Comparison of ENCODE assay signal across 8 cellular contexts in the genomic region with DNA sequence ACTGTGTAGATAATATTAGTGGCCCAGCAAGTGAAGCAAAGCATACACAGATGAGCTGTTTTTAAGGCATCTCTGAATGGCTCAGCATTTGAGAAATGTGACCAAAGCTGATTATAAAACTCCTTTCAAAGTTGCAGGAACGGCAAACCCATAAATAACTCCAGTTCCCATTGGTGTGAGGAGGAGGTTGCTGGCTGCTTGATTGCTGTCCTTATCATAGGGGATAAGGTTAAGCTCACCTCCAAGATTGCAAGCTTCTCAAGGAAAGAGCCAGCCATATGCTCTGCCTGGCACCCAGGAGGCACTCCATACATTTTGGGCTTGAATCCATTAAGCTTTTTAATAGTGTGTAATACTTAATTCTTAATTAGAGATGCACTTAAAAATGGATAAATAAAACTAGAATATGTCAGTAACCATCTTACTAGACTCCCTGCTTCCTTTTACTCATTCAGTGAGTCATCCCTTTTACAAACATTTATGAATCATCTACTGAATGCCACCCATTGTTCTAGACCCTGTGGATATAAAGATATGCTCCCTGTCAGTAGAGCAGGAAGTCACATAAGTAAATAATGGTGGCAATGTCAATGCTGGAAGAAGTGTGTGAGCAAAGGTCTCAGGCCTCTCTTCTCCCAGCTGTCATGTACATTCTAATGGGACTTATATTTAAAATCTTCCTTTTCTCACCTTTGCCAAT.
DNase-seq lines count a peak whose midpoint lies in the region; ATAC-seq and TF ChIP-seq lines count a peak whose summit lies in the region.

No MANE protein-coding gene starts in this region.

- peaks cover 60% of the 10 kb centered on the region for H3F3A ChIP-seq in SK-N-SH (replicated peaks; ENCODE audit: insufficient read depth)

- intact Hi-C loops in esophagus muscularis mucosa (cut with DNase I), result no loop called here

- H3K27me3 ChIP-seq in SK-N-SH (ENCODE audit: insufficient read depth) (no peaks in the 10 kb centered on the region), esophagus muscularis mucosa (no peaks in the 10 kb centered on the region)

- CTCF ChIA-PET in SK-N-SH (lab: Yijun Ruan, JAX), result interaction anchor here (1.2 to 1.7 kb wide), 3 partner anchors 12 to 420 kb away, joined by 3 to 5 read pairs (median 4); no protein-coding TSS in a partner anchor

- no peak for TF ChIP-seq CTCF in SK-N-SH (IDR thresholded peaks at IDR 0.05)
- no peak for TF ChIP-seq CTCF in esophagus muscularis mucosa (IDR thresholded peaks at IDR 0.05)

- H3K4me1 ChIP-seq in SK-N-SH (ENCODE audit: control insufficient read depth in 1 of 2, insufficient read depth in 2 of 2, low read depth in 1 of 2, low read length in 1 of 2), result peaks cover 2 to 45% of the 10 kb centered on the region in 2 experiments
- peaks cover 18 to 31% (median 29%) of the 10 kb centered on the region in 4 donors for H3K4me1 ChIP-seq in esophagus muscularis mucosa

- H3K9me3 ChIP-seq in SK-N-SH (no peaks in the 10 kb centered on the region), esophagus muscularis mucosa (no peaks in the 10 kb centered on the region)

- H4K20me1 ChIP-seq in SK-N-SH (ENCODE audit: insufficient read depth), result no peaks in the 10 kb centered on the region

- peaks cover 57% of the 10 kb centered on the region; the same call in 1 of the 2 replicates for H3K79me2 ChIP-seq in SK-N-SH (ENCODE audit: insufficient read depth)

- H3K4me3 ChIP-seq in SK-N-SH (ENCODE audit: low read depth in 2 of 2, low read length in 1 of 2), result peak overlapping the region; percentile 12 to 42; a peak in 3 of 4 replicates
- H3K4me3 ChIP-seq in esophagus muscularis mucosa, result no peak overlapping the region

- H3K9me2 ChIP-seq in SK-N-SH, result no peaks in the 10 kb centered on the region

- no peak for TF ChIP-seq POLR2A in esophagus muscularis mucosa (IDR thresholded peaks at IDR 0.05; ENCODE audit: low read depth)

- H2AFZ ChIP-seq in SK-N-SH (ENCODE audit: low read depth), result no peak overlapping the region; the same call in 1 of the 2 replicates

- DNase-seq in SK-N-SH, result no peak
- no peak for DNase-seq in esophagus muscularis mucosa (ENCODE audit: extremely low spot score)
- peak; percentile 52 for DNase-seq in pons (ENCODE audit: low spot score)
- no peak for DNase-seq in occipital lobe (lab: John Stamatoyannopoulos, UW)

- peak; percentile 78 for ATAC-seq in GM18868 (IDR thresholded peaks at IDR 0.05; ENCODE audit: unreplicated experiment)
- ATAC-seq in HG03558 (IDR thresholded peaks at IDR 0.05; ENCODE audit: extremely low read depth, unreplicated experiment), result peak; percentile 46
- no peak for ATAC-seq in HG03135 (IDR thresholded peaks at IDR 0.05; ENCODE audit: unreplicated experiment)
- ATAC-seq in GM21381 (IDR thresholded peaks at IDR 0.05; ENCODE audit: unreplicated experiment), result no peak

- H3K4me2 ChIP-seq in SK-N-SH, result peak overlapping the region; percentile 72

- H3K9ac ChIP-seq in SK-N-SH, result peak overlapping the region; percentile 63

- H3K36me3 ChIP-seq in SK-N-SH (replicated peaks in 1 of 2; ENCODE audit: control insufficient read depth in 1 of 2, insufficient read depth in 2 of 2, low read length in 1 of 2) (peaks cover 0 to 4% of the 10 kb centered on the region in 2 experiments), esophagus muscularis mucosa (no peaks in the 10 kb centered on the region)

- WGBS in SK-N-SH (ENCODE audit: low lambda C conversion rate), result 10% methylated on average over 1 of the region's 1 CpG
- 13% methylated on average over 1 of the region's 1 CpG for WGBS in esophagus muscularis mucosa

- peak in 1 of 2 experiments; percentile 83; a peak in 1 of 4 replicates for TF ChIP-seq EP300 in SK-N-SH (IDR thresholded peaks at IDR 0.05; ENCODE audit: borderline replicate concordance in 1 of 2, low read depth in 1 of 2, low read length in 1 of 2)
- TF ChIP-seq EP300 in esophagus muscularis mucosa (IDR thresholded peaks at IDR 0.05), result no peak

- H3K27ac ChIP-seq in SK-N-SH (ENCODE audit: low read depth in 2 of 2, low read length in 1 of 2) (peak overlapping the region; percentile 72 to 95), esophagus muscularis mucosa (replicated peaks in 1 of 4) (peak overlapping the region in 3 of 4 donors; percentile 16 to 50 (median 41))

- no peak for TF ChIP-seq RAD21 in SK-N-SH (IDR thresholded peaks at IDR 0.05; ENCODE audit: low read length)

- POLR2A ChIA-PET in SK-N-SH (lab: Yijun Ruan, JAX), result no interaction called here

TF ChIP-seq in SK-N-SH, 30 proteins besides CTCF, POLR2A, EP300 and RAD21 (continues in another document):
- TF ChIP-seq NRF1 (IDR thresholded peaks at IDR 0.05; ENCODE audit: low read depth, low read length) (no peak), FOXJ3 (CRISPR knock-in tag; IDR thresholded peaks at IDR 0.05) (no peak), RXRA (IDR thresholded peaks at IDR 0.05; ENCODE audit: borderline replicate concordance, low read depth) (peak; percentile 79), TCF12 (IDR thresholded peaks at IDR 0.05) (peak; percentile 78), GATA2 (CRISPR knock-in tag; IDR thresholded peaks at IDR 0.05) (no peak), NFIC (IDR thresholded peaks at IDR 0.05; ENCODE audit: borderline replicate concordance) (peak; percentile 53), GABPA (IDR thresholded peaks at IDR 0.05; ENCODE audit: low read depth) (peak; percentile 34; the same call in 1 of the 2 replicates), RFX5 (IDR thresholded peaks at IDR 0.05; ENCODE audit: low read length) (no peak), TAF1 (IDR thresholded peaks at IDR 0.05; ENCODE audit: borderline replicate concordance, low read depth, low read length) (0 out of 2 replicates have a peak, but pooled peaks have one; percentile 15), SIN3A (IDR thresholded peaks at IDR 0.05; ENCODE audit: borderline replicate concordance, low read depth, low read length) (no peak), CHD2 (IDR thresholded peaks at IDR 0.05; ENCODE audit: low read length, partially characterized antibody) (no peak), FOSL2 (IDR thresholded peaks at IDR 0.05; ENCODE audit: borderline replicate concordance, low read depth) (peak; percentile 99), SMC3 (IDR thresholded peaks at IDR 0.05; ENCODE audit: low read depth, low read length) (no peak), ELF1 (IDR thresholded peaks at IDR 0.05) (peak; percentile 46; the same call in 1 of the 2 replicates), RCOR1 (IDR thresholded peaks at IDR 0.05; ENCODE audit: low read length) (no peak), MXI1 (IDR thresholded peaks at IDR 0.05; ENCODE audit: low read depth, low read length) (no peak)
- TF ChIP-seq, protein P1, sequence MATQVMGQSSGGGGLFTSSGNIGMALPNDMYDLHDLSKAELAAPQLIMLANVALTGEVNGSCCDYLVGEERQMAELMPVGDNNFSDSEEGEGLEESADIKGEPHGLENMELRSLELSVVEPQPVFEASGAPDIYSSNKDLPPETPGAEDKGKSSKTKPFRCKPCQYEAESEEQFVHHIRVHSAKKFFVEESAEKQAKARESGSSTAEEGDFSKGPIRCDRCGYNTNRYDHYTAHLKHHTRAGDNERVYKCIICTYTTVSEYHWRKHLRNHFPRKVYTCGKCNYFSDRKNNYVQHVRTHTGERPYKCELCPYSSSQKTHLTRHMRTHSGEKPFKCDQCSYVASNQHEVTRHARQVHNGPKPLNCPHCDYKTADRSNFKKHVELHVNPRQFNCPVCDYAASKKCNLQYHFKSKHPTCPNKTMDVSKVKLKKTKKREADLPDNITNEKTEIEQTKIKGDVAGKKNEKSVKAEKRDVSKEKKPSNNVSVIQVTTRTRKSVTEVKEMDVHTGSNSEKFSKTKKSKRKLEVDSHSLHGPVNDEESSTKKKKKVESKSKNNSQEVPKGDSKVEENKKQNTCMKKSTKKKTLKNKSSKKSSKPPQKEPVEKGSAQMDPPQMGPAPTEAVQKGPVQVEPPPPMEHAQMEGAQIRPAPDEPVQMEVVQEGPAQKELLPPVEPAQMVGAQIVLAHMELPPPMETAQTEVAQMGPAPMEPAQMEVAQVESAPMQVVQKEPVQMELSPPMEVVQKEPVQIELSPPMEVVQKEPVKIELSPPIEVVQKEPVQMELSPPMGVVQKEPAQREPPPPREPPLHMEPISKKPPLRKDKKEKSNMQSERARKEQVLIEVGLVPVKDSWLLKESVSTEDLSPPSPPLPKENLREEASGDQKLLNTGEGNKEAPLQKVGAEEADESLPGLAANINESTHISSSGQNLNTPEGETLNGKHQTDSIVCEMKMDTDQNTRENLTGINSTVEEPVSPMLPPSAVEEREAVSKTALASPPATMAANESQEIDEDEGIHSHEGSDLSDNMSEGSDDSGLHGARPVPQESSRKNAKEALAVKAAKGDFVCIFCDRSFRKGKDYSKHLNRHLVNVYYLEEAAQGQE (IDR thresholded peaks at IDR 0.05; ENCODE audit: low read depth, low read length), result no peak
- TF ChIP-seq, protein P2, sequence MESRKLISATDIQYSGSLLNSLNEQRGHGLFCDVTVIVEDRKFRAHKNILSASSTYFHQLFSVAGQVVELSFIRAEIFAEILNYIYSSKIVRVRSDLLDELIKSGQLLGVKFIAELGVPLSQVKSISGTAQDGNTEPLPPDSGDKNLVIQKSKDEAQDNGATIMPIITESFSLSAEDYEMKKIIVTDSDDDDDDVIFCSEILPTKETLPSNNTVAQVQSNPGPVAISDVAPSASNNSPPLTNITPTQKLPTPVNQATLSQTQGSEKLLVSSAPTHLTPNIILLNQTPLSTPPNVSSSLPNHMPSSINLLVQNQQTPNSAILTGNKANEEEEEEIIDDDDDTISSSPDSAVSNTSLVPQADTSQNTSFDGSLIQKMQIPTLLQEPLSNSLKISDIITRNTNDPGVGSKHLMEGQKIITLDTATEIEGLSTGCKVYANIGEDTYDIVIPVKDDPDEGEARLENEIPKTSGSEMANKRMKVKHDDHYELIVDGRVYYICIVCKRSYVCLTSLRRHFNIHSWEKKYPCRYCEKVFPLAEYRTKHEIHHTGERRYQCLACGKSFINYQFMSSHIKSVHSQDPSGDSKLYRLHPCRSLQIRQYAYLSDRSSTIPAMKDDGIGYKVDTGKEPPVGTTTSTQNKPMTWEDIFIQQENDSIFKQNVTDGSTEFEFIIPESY (IDR thresholded peaks at IDR 0.05; ENCODE audit: borderline replicate concordance, low read depth), result peak; percentile 64; the same call in 1 of the 2 replicates
- TF ChIP-seq, protein P3, sequence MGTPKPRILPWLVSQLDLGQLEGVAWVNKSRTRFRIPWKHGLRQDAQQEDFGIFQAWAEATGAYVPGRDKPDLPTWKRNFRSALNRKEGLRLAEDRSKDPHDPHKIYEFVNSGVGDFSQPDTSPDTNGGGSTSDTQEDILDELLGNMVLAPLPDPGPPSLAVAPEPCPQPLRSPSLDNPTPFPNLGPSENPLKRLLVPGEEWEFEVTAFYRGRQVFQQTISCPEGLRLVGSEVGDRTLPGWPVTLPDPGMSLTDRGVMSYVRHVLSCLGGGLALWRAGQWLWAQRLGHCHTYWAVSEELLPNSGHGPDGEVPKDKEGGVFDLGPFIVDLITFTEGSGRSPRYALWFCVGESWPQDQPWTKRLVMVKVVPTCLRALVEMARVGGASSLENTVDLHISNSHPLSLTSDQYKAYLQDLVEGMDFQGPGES (IDR thresholded peaks at IDR 0.05; ENCODE audit: low read depth, low read length), result no peak

Comparison
In these comparisons a context has a peak if more than half of its experiments do, and no peak if none do; other contexts are left out.
1. ATAC-seq: peak in GM18868 (single experiment) and HG03558 (single experiment); none in HG03135 (single experiment) and GM21381 (single experiment).
2. H3K4me3 ChIP-seq: peak in SK-N-SH (2 of 2); none in esophagus muscularis mucosa (0 of 4).